ENCODE assay signal across 23 cellular contexts in the genomic region with DNA sequence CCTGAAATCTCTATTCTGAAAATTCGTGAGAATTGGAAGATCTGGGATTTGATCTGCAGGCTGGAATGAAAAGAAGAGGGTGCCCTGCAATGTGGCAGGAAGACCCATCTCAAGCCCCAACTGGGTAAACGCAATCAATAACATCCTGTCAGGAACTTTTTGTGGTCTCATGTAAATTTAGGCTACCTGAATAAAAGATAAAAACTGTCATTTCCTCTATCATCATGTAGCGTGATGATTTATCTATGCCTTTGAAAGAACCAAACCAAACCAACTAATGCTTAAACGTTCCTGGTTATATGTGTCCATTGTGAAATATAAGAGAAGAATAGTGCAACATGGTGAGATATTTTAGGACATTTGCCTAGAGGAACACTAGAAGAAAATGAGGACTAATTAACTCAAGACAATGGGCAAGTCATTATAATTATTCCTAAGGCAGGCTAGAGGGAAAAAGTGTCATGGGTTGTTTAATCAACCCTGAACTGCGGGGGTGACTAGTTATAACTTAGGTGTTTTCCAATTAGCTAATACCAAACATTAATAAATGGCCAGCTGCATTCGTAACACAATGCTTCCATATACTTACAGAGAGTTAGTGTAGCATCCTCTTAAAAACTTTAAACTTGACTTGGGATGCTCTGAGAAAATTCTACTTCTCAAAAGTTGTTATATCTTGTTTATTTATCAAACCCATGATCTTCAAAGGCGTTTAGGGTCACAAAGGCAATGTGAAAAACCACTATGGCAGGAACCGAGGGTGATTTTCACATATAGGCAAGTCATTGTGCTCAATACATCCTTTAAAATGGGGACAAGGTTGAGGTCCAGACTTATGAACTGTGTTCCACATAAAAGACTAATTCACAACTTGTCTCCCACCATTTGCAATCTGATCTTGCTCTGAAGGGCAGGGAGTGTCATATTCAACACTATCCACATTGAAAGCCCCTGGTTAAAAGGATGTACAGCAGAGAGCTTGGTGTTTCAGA.
DNase-seq lines count a peak whose midpoint lies in the region; ATAC-seq lines count a peak whose summit lies in the region.
"Had no signal": no experiment of that assay in that cellular context is flagged by ENCODE, and none has a peak within 500 bp of the region (broad histone marks: within the 10 kb centered on the region; RNA-seq: fewer than 3 reads in every experiment).

No MANE protein-coding gene starts in this region.

- peaks cover 28% of the 10 kb centered on the region for H3K4me1 Mint-ChIP-seq in activated naive CD4-positive, alpha-beta T cell treated with anti-CD3 and anti-CD28 coated beads, Interleukin-2, amount 50 U/mL, for 24 hours
- peaks cover 21% of the 10 kb centered on the region for H3K4me1 Mint-ChIP-seq in central memory CD8-positive, alpha-beta T cell
- H3K4me1 Mint-ChIP-seq in stimulated activated memory B cell treated with anti-CD40 and anti-IgM and Interleukin-4, amounts not matched to agents 10 μg/mL and 1 μg/mL and 100 μg/mL, for 72 hours: peaks cover 25% of the 10 kb centered on the region
- H3K4me1 Mint-ChIP-seq: mesothelial cell of epicardium had no signal

- no peaks in the 10 kb centered on the region for H3K36me3 Mint-ChIP-seq in activated naive CD4-positive, alpha-beta T cell treated with anti-CD3 and anti-CD28 coated beads, Interleukin-2, amount 50 U/mL, for 24 hours
- no peaks in the 10 kb centered on the region for H3K36me3 Mint-ChIP-seq in central memory CD8-positive, alpha-beta T cell (ENCODE audit: insufficient read depth)
- H3K36me3 Mint-ChIP-seq in stimulated activated memory B cell treated with anti-CD40 and anti-IgM and Interleukin-4, amounts not matched to agents 10 μg/mL and 1 μg/mL and 100 μg/mL, for 72 hours: peaks cover 4% of the 10 kb centered on the region
- H3K36me3 Mint-ChIP-seq: mesothelial cell of epicardium had no signal

- peaks cover 3% of the 10 kb centered on the region for H3K9me3 Mint-ChIP-seq in activated naive CD4-positive, alpha-beta T cell treated with anti-CD3 and anti-CD28 coated beads, Interleukin-2, amount 50 U/mL, for 24 hours
- H3K9me3 Mint-ChIP-seq in central memory CD8-positive, alpha-beta T cell: no peaks in the 10 kb centered on the region
- peaks cover 4% of the 10 kb centered on the region for H3K9me3 Mint-ChIP-seq in stimulated activated memory B cell treated with anti-CD40 and anti-IgM and Interleukin-4, amounts not matched to agents 10 μg/mL and 1 μg/mL and 100 μg/mL, for 72 hours
- H3K9me3 Mint-ChIP-seq: mesothelial cell of epicardium had no signal

- in situ Hi-C loops in KBM-7 (cut with MboI; ENCODE audit: low pct_unique_long_range_greater_than_20kb, low sequenced_read_pairs): no loop called here

- peak; percentile 58 for ATAC-seq in central memory CD8-positive, alpha-beta T cell (replicated peaks; ENCODE audit: extremely low read depth, poor library complexity, severe bottlenecking)
- peak; percentile 50 for ATAC-seq in stimulated activated memory B cell treated with anti-CD40 and anti-IgM and Interleukin-4, amounts not matched to agents 10 μg/mL and 1 μg/mL and 100 μg/mL, for 72 hours
- no peak for ATAC-seq in GM18907 (IDR thresholded peaks at IDR 0.05; ENCODE audit: unreplicated experiment)
- ATAC-seq in GM21423 (IDR thresholded peaks at IDR 0.05; ENCODE audit: unreplicated experiment): no peak
- ATAC-seq: left colon, Panc1 had no signal

- H3K4me3 Mint-ChIP-seq in activated naive CD4-positive, alpha-beta T cell treated with anti-CD3 and anti-CD28 coated beads, Interleukin-2, amount 50 U/mL, for 24 hours: peak overlapping the region; percentile 32
- H3K4me3 Mint-ChIP-seq in central memory CD8-positive, alpha-beta T cell: peak overlapping the region; percentile 17
- no peak overlapping the region for H3K4me3 Mint-ChIP-seq in stimulated activated memory B cell treated with anti-CD40 and anti-IgM and Interleukin-4, amounts not matched to agents 10 μg/mL and 1 μg/mL and 100 μg/mL, for 72 hours
- H3K4me3 Mint-ChIP-seq: H9, mesothelial cell of epicardium had no signal

- H3K27me3 Mint-ChIP-seq in activated naive CD4-positive, alpha-beta T cell treated with anti-CD3 and anti-CD28 coated beads, Interleukin-2, amount 50 U/mL, for 24 hours: no peaks in the 10 kb centered on the region
- no peaks in the 10 kb centered on the region for H3K27me3 Mint-ChIP-seq in central memory CD8-positive, alpha-beta T cell
- peaks cover 10% of the 10 kb centered on the region for H3K27me3 Mint-ChIP-seq in stimulated activated memory B cell treated with anti-CD40 and anti-IgM and Interleukin-4, amounts not matched to agents 10 μg/mL and 1 μg/mL and 100 μg/mL, for 72 hours

- H3K27ac Mint-ChIP-seq in activated naive CD4-positive, alpha-beta T cell treated with anti-CD3 and anti-CD28 coated beads, Interleukin-2, amount 50 U/mL, for 24 hours: peak overlapping the region; percentile 66
- peak overlapping the region; percentile 17 for H3K27ac Mint-ChIP-seq in central memory CD8-positive, alpha-beta T cell (ENCODE audit: low read depth)
- peak overlapping the region; percentile 46 for H3K27ac Mint-ChIP-seq in stimulated activated memory B cell treated with anti-CD40 and anti-IgM and Interleukin-4, amounts not matched to agents 10 μg/mL and 1 μg/mL and 100 μg/mL, for 72 hours
- H3K27ac Mint-ChIP-seq: CD14-positive monocyte, H9, mesothelial cell of epicardium had no signal

- H3K9me3 ChIP-seq in effector memory CD4-positive, alpha-beta T cell (ENCODE audit: control insufficient read depth, low read length): no peaks in the 10 kb centered on the region
- H3K9me3 ChIP-seq: neutrophil, SK-N-SH, spleen, testis had no signal

- peaks cover 9% of the 10 kb centered on the region for H3K4me1 ChIP-seq in effector memory CD4-positive, alpha-beta T cell (ENCODE audit: control insufficient read depth, insufficient read depth, low read length, poor library complexity, severe bottlenecking)

- no peak overlapping the region for H3K4me3 ChIP-seq in effector memory CD4-positive, alpha-beta T cell (ENCODE audit: insufficient read depth, low read depth, low read length, poor library complexity, severe bottlenecking)
- H3K4me3 ChIP-seq: spleen, testis had no signal

- H3K27me3 ChIP-seq in effector memory CD4-positive, alpha-beta T cell (replicated peaks; ENCODE audit: control insufficient read depth, insufficient read depth, low read length, poor library complexity, severe bottlenecking): no peaks in the 10 kb centered on the region
- H3K27me3 ChIP-seq: spleen, testis had no signal

- no peak overlapping the region for H3K27ac ChIP-seq in effector memory CD4-positive, alpha-beta T cell (ENCODE audit: insufficient read depth, low read length, poor library complexity, severe bottlenecking)
- H3K27ac ChIP-seq: neutrophil, testis had no signal

- DNase-seq in activated naive CD4-positive, alpha-beta T cell treated with anti-CD3 and anti-CD28 coated beads, Interleukin-2, amount 50 U/mL, for 16 hours: no peak
- peak; percentile 7 for DNase-seq in KBM-7
- DNase-seq in central memory CD8-positive, alpha-beta T cell (ENCODE audit: low spot score in 2 of 2): no peak
- no peak for DNase-seq in effector memory CD4-positive, alpha-beta T cell
- DNase-seq: activated CD4-positive, alpha-beta T cell treated with anti-CD3 and anti-CD28 coated beads for 1 hour; activated gamma-delta T cell treated with Interleukin-2 at 50 U/mL for 16 hours; glutamatergic neuron; H9; left colon; NCI-H187 treated with DMSO at 0.1 percent for 48 hours; NCI-H345; SK-N-SH; spleen; stimulated activated CD8-positive, alpha-beta memory T cell treated with anti-CD3 and anti-CD28 coated beads, Interleukin-4, amount 100 ng/mL, for 48 hours; testis had no signal

- no peaks in the 10 kb centered on the region for H3K36me3 ChIP-seq in effector memory CD4-positive, alpha-beta T cell (ENCODE audit: control insufficient read depth, insufficient read depth, low read length)
- H3K36me3 ChIP-seq: neutrophil, spleen had no signal

Comparison
In these comparisons a context has a peak if more than half of its experiments do, and no peak if none do; other contexts are left out.
1. ATAC-seq: peak in central memory CD8-positive, alpha-beta T cell (single experiment) and stimulated activated memory B cell treated with anti-CD40 and anti-IgM and Interleukin-4, amounts not matched to agents 10 μg/mL and 1 μg/mL and 100 μg/mL, for 72 hours (single experiment); none in GM18907 (single experiment) and GM21423 (single experiment).
2. Peak in every context shown above with its lines, with median percentiles within 50 percentile points of each other: H3K27ac Mint-ChIP-seq.